Comparison of ENCODE assay signal across 8 cellular contexts in the genomic region with DNA sequence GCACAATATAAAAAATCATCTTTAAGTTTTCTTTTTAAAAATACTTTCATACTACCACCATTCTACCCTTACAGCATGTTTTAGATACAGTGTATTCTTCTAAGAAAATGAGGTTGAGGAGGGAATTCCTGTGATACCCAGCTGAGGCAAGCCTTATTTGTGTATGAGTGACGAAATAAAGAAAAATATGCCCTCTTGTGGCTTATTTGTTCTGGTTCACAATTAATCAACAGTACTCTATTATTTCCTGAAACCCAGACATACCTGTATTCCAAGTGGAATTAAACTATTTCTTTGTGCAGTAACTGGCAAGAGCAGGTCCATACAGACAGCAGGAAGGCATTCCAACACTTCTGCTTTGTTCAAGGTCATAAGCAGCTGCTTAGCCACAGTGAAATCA. TPM values are rescaled to one million over a fixed set of nuclear protein-coding genes. Genes with fewer than 3 reads are reported as not detected.
DNase-seq lines count a peak whose midpoint lies in the region; ATAC-seq and TF ChIP-seq lines count a peak whose summit lies in the region.

No MANE protein-coding gene starts in this region.

- H3K4me3 ChIP-seq in NB4 (ENCODE audit: low read depth, low read length) (no peak overlapping the region), choroid plexus epithelial cell (ENCODE audit: low read depth, low read length) (no peak overlapping the region), neural progenitor cell (no peak overlapping the region)

- peaks cover 25% of the 10 kb centered on the region for H3K27me3 ChIP-seq in neural progenitor cell

- H3K27ac Mint-ChIP-seq in neural progenitor cell, result no peak overlapping the region

- no peaks in the 10 kb centered on the region for H4K20me1 ChIP-seq in neural progenitor cell (ENCODE audit: low read depth)

- H3K4me2 ChIP-seq in neural progenitor cell, result no peak overlapping the region

- H3K36me3 ChIP-seq in neural progenitor cell, result no peaks in the 10 kb centered on the region

- H3K9ac ChIP-seq in neural progenitor cell, result no peak overlapping the region

- DNase-seq in ELR (ENCODE audit: low read depth) (peak; percentile 64), NB4 (ENCODE audit: low read depth) (peak; percentile 11), choroid plexus epithelial cell (ENCODE audit: low read depth) (peak; percentile 59), neural progenitor cell (ENCODE audit: low spot score) (peak; percentile 9)

- peaks cover 13% of the 10 kb centered on the region for H3K4me1 Mint-ChIP-seq in neural progenitor cell

- TF ChIP-seq POLR2A in NB4 (IDR thresholded peaks at IDR 0.05; ENCODE audit: extremely low read depth, insufficient read length) (no peak), GM18505 (IDR thresholded peaks at IDR 0.05; ENCODE audit: borderline replicate concordance, extremely low read depth, insufficient read depth, insufficient read length) (no peak)

- H2AFZ ChIP-seq in neural progenitor cell (replicated peaks), result no peak overlapping the region

- H3F3A ChIP-seq in neural progenitor cell (ENCODE audit: low read depth), result peaks cover 2% of the 10 kb centered on the region

- H3K4me1 ChIP-seq in neural progenitor cell, result no peaks in the 10 kb centered on the region

- no peaks in the 10 kb centered on the region for H3K9me3 Mint-ChIP-seq in neural progenitor cell

- H3K79me2 ChIP-seq in neural progenitor cell (ENCODE audit: low read depth), result no peaks in the 10 kb centered on the region

- no peak overlapping the region for H3K27ac ChIP-seq in neural progenitor cell

- ATAC-seq in GM18505 (IDR thresholded peaks at IDR 0.05; ENCODE audit: unreplicated experiment) (no peak), GM21737 (IDR thresholded peaks at IDR 0.05; ENCODE audit: unreplicated experiment) (no peak), HG02938 (IDR thresholded peaks at IDR 0.05; ENCODE audit: unreplicated experiment) (no peak), GM19463 (IDR thresholded peaks at IDR 0.05; ENCODE audit: unreplicated experiment) (no peak)

- H3K27me3 Mint-ChIP-seq in neural progenitor cell (ENCODE audit: insufficient read depth, low read depth), result peaks cover 2% of the 10 kb centered on the region

- no peaks in the 10 kb centered on the region for H3K9me3 ChIP-seq in neural progenitor cell (ENCODE audit: low read depth)

- no peak overlapping the region for H3K4me3 Mint-ChIP-seq in neural progenitor cell

- TF ChIP-seq CTCF in NB4 (IDR thresholded peaks at IDR 0.05; ENCODE audit: low read depth, low read length) (no peak), choroid plexus epithelial cell (conservative IDR thresholded peaks at IDR 0.05; ENCODE audit: low read depth, low read length) (peak; percentile 45), neural progenitor cell (IDR thresholded peaks at IDR 0.05) (peak; percentile 18)

- no peaks in the 10 kb centered on the region for H3K36me3 Mint-ChIP-seq in neural progenitor cell

RNA-seq across cellular contexts. Expression of gene SEMA3D, which starts 4.5 kb away (rescaled TPM):
- total RNA-seq in neural progenitor cell (ENCODE audit: low replicate concordance), result 0.99 TPM in 2 replicates

Comparison
In these comparisons a context has a peak if more than half of its experiments do, and no peak if none do; other contexts are left out.
1. DNase-seq: peak in every context shown above with its lines; median percentile 64 in ELR; 59 in choroid plexus epithelial cell; 11 in NB4; 9 in neural progenitor cell.